17 cellular contexts compared by ENCODE assay signal in the genomic region with DNA sequence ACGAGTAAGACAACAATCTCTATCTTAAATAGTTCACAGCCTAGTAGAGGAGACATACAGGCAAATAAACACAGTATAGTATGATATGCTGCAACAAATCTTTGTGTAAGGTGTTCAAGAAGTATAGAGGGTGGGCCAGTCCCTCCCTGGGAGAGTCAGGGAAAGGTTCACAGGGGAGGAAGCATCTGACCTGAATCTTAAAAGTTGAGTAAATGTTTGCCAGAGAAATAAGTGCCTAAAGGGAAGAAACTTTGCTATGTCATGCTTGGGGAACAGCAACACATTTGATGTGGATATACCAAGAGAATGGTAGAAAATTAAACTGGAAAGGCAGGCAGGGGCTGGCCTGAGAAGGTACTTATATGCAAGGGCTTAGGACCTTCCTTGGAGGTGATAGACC.
A peak's percentile ranks its signal among the peaks of the same experiment; 100 is the strongest.
DNase-seq lines count a peak whose midpoint lies in the region; ATAC-seq and TF ChIP-seq lines count a peak whose summit lies in the region.
"Had no signal": no experiment of that assay in that cellular context is flagged by ENCODE, and none has a peak within 500 bp of the region (broad histone marks: within the 10 kb centered on the region; RNA-seq: fewer than 3 reads in every experiment).

No MANE protein-coding gene starts in this region.

- H3K36me3 ChIP-seq in A673 (ENCODE audit: insufficient read depth, low read length, poor library complexity, severe bottlenecking) (no peaks in the 10 kb centered on the region), colonic mucosa (no peaks in the 10 kb centered on the region)

- intact Hi-C loops in A673 (cut with micrococcal nuclease; ENCODE audit: unreplicated experiment) (no loop called here), colonic mucosa (cut with DNase I) (no loop called here)

- CTCF ChIA-PET in A673 (lab: Charles Lee): no interaction called here
- CTCF ChIA-PET in GM10248 (lab: Yijun Ruan, JAX): no interaction called here

- H3K4me1 ChIP-seq in A673 (ENCODE audit: insufficient read depth, low read length, poor library complexity, severe bottlenecking): peaks cover 77% of the 10 kb centered on the region
- H3K4me1 ChIP-seq in colonic mucosa: peaks cover 5% of the 10 kb centered on the region

- H3K9me3 ChIP-seq in A673 (ENCODE audit: low read depth, low read length, poor library complexity, severe bottlenecking): no peaks in the 10 kb centered on the region
- H3K9me3 ChIP-seq in colonic mucosa: no peaks in the 10 kb centered on the region

- peak overlapping the region; percentile 96 for H3K27ac Mint-ChIP-seq in mesothelial cell of epicardium
- H3K27ac Mint-ChIP-seq: B cell; CD4-positive, alpha-beta T cell had no signal

- peak overlapping the region in 1 of 2 donors; percentile 52 for H3K9ac ChIP-seq in colonic mucosa (ENCODE audit: low read depth in 2 of 2, low read length in 2 of 2)

- H3K27ac ChIP-seq in A673 (ENCODE audit: low read depth, low read length, poor library complexity, severe bottlenecking) (peak overlapping the region; percentile 17), colonic mucosa (peak overlapping the region; percentile 53)

- H3K27me3 ChIP-seq in A673 (replicated peaks; ENCODE audit: insufficient read depth, low read depth, low read length, poor library complexity): no peaks in the 10 kb centered on the region
- no peaks in the 10 kb centered on the region for H3K27me3 ChIP-seq in colonic mucosa

- no peaks in the 10 kb centered on the region for H3K9me3 Mint-ChIP-seq in mesothelial cell of epicardium
- H3K9me3 Mint-ChIP-seq: CD4-positive, alpha-beta T cell had no signal

- TF ChIP-seq CTCF in A673 (conservative IDR thresholded peaks at IDR 0.05; ENCODE audit: low read depth, low read length): no peak
- TF ChIP-seq CTCF in colonic mucosa (IDR thresholded peaks at IDR 0.05): no peak
- no peak for TF ChIP-seq CTCF in mesothelial cell of epicardium (IDR thresholded peaks at IDR 0.05; ENCODE audit: unreplicated experiment)
- no peak for TF ChIP-seq CTCF in GM10248 (IDR thresholded peaks at IDR 0.05; ENCODE audit: control extremely low read depth, extremely low read depth, low read depth, missing control alignments)

- ATAC-seq in GM19397 (IDR thresholded peaks at IDR 0.05; ENCODE audit: unreplicated experiment): no peak
- ATAC-seq: HCT116 had no signal

- H3K27me3 Mint-ChIP-seq in mesothelial cell of epicardium (ENCODE audit: low read depth): no peaks in the 10 kb centered on the region
- H3K27me3 Mint-ChIP-seq: B cell; CD4-positive, alpha-beta T cell had no signal

- no peak for DNase-seq in A673 (ENCODE audit: low spot score)
- DNase-seq in colonic mucosa: peak; percentile 27
- DNase-seq in mesothelial cell of epicardium (ENCODE audit: low spot score in 2 of 2, unreplicated experiment in 2 of 2): no peak
- peak; percentile 68 for DNase-seq in renal cortical epithelial cell (ENCODE audit: low read depth)
- DNase-seq in stimulated activated CD4-positive, alpha-beta T cell treated with anti-CD3 and anti-CD28 coated beads, Interleukin-4, amount 100 ng/mL, for 24 hours: no peak
- no peak for DNase-seq in GM10248 (ENCODE audit: extremely low spot score)
- no peak for DNase-seq in NCI-H748 (lab: John Stamatoyannopoulos, UW; ENCODE audit: unreplicated experiment)
- DNase-seq: 8988T; C1 segment of cervical spinal cord; CD4-positive, alpha-beta T cell; DMS153; DMS79 treated with DMSO at 0.1 percent for 48 hours; EL; IMR-90 had no signal

- peak overlapping the region; percentile 5 for H3K4me3 Mint-ChIP-seq in mesothelial cell of epicardium
- H3K4me3 Mint-ChIP-seq: B cell; CD4-positive, alpha-beta T cell had no signal

- POLR2A ChIA-PET in A673 (lab: Charles Lee; ENCODE audit: low non-redundant PET): no interaction called here
- POLR2A ChIA-PET in GM10248 (lab: Yijun Ruan, JAX): no interaction called here

- peaks cover 94% of the 10 kb centered on the region for H3K4me1 Mint-ChIP-seq in mesothelial cell of epicardium
- H3K4me1 Mint-ChIP-seq: B cell had no signal

- H3K36me3 Mint-ChIP-seq in mesothelial cell of epicardium: peaks cover 3% of the 10 kb centered on the region

- H3K4me3 ChIP-seq in A673 (ENCODE audit: low read depth, low read length, poor library complexity, severe bottlenecking) (no peak overlapping the region), colonic mucosa (no peak overlapping the region)

- BruUV-seq in A673 (replicated peaks; lab: Mats Ljungman, UMichigan): no TSS peak

Comparison
In these comparisons a context has a peak if more than half of its experiments do, and no peak if none do; other contexts are left out.
1. DNase-seq: peak in colonic mucosa (single experiment) and renal cortical epithelial cell (single experiment); none in A673 (single experiment), mesothelial cell of epicardium (0 of 2), stimulated activated CD4-positive, alpha-beta T cell treated with anti-CD3 and anti-CD28 coated beads, Interleukin-4, amount 100 ng/mL, for 24 hours (single experiment), GM10248 (single experiment) and NCI-H748 (single experiment).